In the genomic region with DNA sequence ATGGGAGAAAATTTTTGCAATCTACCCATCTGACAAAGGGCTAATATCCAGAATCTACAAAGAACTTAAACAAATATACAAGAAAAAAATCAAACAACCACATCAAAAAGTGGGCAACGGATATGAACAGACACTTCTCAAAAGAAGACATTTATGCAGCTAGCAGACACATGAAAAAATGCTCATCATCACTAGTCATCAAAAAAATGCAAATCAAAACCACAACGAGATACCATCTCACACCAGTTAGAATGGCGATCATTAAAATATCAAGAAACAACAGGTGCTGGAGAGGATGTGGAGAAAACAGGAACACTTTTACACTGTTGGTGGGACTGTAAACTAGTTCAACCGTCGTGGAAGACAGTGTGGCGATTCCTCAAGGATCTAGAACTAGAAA, we compare ENCODE assay signal across 7 cellular contexts.
DNase-seq lines count a peak whose midpoint lies in the region; ATAC-seq and TF ChIP-seq lines count a peak whose summit lies in the region.
"Not testable (repeated sequence)": the region's sequence is repeated elsewhere in the genome, so short reads cannot be mapped to it uniquely, and the experiment has no call there.

No MANE protein-coding gene starts in this region.

- not testable (repeated sequence) for TF ChIP-seq CTCF in natural killer cell (IDR thresholded peaks at IDR 0.05)

- H3K27ac Mint-ChIP-seq in activated CD4-positive, alpha-beta T cell treated with anti-CD3 and anti-CD28 coated beads for 36 hours, result peak overlapping the region; percentile 75
- H3K27ac Mint-ChIP-seq in activated T-cell treated with anti-CD3 and anti-CD28 coated beads, Interleukin-2, amount 50 U/mL, for 24 hours, result peak overlapping the region; percentile 85
- H3K27ac Mint-ChIP-seq in activated naive CD4-positive, alpha-beta T cell treated with anti-CD3 and anti-CD28 coated beads, Interleukin-2, amount 50 U/mL, for 24 hours, result peak overlapping the region; percentile 74
- peak overlapping the region; percentile 68 for H3K27ac Mint-ChIP-seq in central memory CD8-positive, alpha-beta T cell (ENCODE audit: low read depth)
- H3K27ac Mint-ChIP-seq in natural killer cell, result peak overlapping the region; percentile 58 to 72

- H3K4me3 Mint-ChIP-seq in activated CD4-positive, alpha-beta T cell treated with anti-CD3 and anti-CD28 coated beads for 36 hours, result peak overlapping the region; percentile 11
- peak overlapping the region; percentile 48 for H3K4me3 Mint-ChIP-seq in activated T-cell treated with anti-CD3 and anti-CD28 coated beads, Interleukin-2, amount 50 U/mL, for 24 hours
- peak overlapping the region; percentile 69 for H3K4me3 Mint-ChIP-seq in activated naive CD4-positive, alpha-beta T cell treated with anti-CD3 and anti-CD28 coated beads, Interleukin-2, amount 50 U/mL, for 24 hours
- peak overlapping the region; percentile 45 for H3K4me3 Mint-ChIP-seq in central memory CD8-positive, alpha-beta T cell
- peak overlapping the region; percentile 62 for H3K4me3 Mint-ChIP-seq in natural killer cell

- CTCF ChIA-PET in activated CD4-positive, alpha-beta T cell treated with anti-CD3 and anti-CD28 coated beads for 36 hours (lab: Charles Lee), result not testable (repeated sequence)

- intact Hi-C loops in activated CD4-positive, alpha-beta T cell treated with anti-CD3 and anti-CD28 coated beads for 36 hours (cut with DNase I, micrococcal nuclease), result loop anchor here in 1 of 2 experiments (10.0 kb wide), 1 partner anchor 286 kb away; the partner anchor contains the start of gene KMT2E
- intact Hi-C loops in natural killer cell (cut with micrococcal nuclease), result not testable (repeated sequence)

- H3K36me3 Mint-ChIP-seq in activated CD4-positive, alpha-beta T cell treated with anti-CD3 and anti-CD28 coated beads for 36 hours (ENCODE audit: low read depth), result peaks cover 20% of the 10 kb centered on the region
- H3K36me3 Mint-ChIP-seq in activated T-cell treated with anti-CD3 and anti-CD28 coated beads, Interleukin-2, amount 50 U/mL, for 24 hours (ENCODE audit: low read depth), result peaks cover 12% of the 10 kb centered on the region
- not testable (repeated sequence) for H3K36me3 Mint-ChIP-seq in activated naive CD4-positive, alpha-beta T cell treated with anti-CD3 and anti-CD28 coated beads, Interleukin-2, amount 50 U/mL, for 24 hours; central memory CD8-positive, alpha-beta T cell (ENCODE audit: insufficient read depth); natural killer cell

- H3K4me3 ChIP-seq in Jurkat, Clone E6-1 (ENCODE audit: low read length), result peak overlapping the region; percentile 31; the same call in 1 of the 2 replicates

- H3K27me3 Mint-ChIP-seq in activated CD4-positive, alpha-beta T cell treated with anti-CD3 and anti-CD28 coated beads for 36 hours; activated T-cell treated with anti-CD3 and anti-CD28 coated beads, Interleukin-2, amount 50 U/mL, for 24 hours; activated naive CD4-positive, alpha-beta T cell treated with anti-CD3 and anti-CD28 coated beads, Interleukin-2, amount 50 U/mL, for 24 hours; central memory CD8-positive, alpha-beta T cell; natural killer cell (ENCODE audit: low read depth in 2 of 2): not testable (repeated sequence)

- peaks cover 71% of the 10 kb centered on the region for H3K4me1 Mint-ChIP-seq in activated CD4-positive, alpha-beta T cell treated with anti-CD3 and anti-CD28 coated beads for 36 hours
- H3K4me1 Mint-ChIP-seq in activated T-cell treated with anti-CD3 and anti-CD28 coated beads, Interleukin-2, amount 50 U/mL, for 24 hours (ENCODE audit: low read depth), result peaks cover 81% of the 10 kb centered on the region
- H3K4me1 Mint-ChIP-seq in activated naive CD4-positive, alpha-beta T cell treated with anti-CD3 and anti-CD28 coated beads, Interleukin-2, amount 50 U/mL, for 24 hours, result peaks cover 75% of the 10 kb centered on the region
- peaks cover 62% of the 10 kb centered on the region for H3K4me1 Mint-ChIP-seq in central memory CD8-positive, alpha-beta T cell
- peaks cover 68 to 71% of the 10 kb centered on the region in 2 donors for H3K4me1 Mint-ChIP-seq in natural killer cell

- POLR2A ChIA-PET in activated CD4-positive, alpha-beta T cell treated with anti-CD3 and anti-CD28 coated beads for 36 hours (lab: Charles Lee), result interaction anchor here (0.6 kb wide), 1 partner anchor 19 kb away, joined by 3 read pairs; no protein-coding TSS in a partner anchor

- peak; percentile 93 for DNase-seq in Jurkat, Clone E6-1 (ENCODE audit: low read depth, low spot score)
- DNase-seq in NCI-H526 treated with DMSO at 0.1 percent for 48 hours (lab: John Stamatoyannopoulos, UW), result peak; percentile 50
- DNase-seq in activated CD4-positive, alpha-beta T cell treated with anti-CD3 and anti-CD28 coated beads for 36 hours; activated T-cell treated with anti-CD3 and anti-CD28 coated beads, Interleukin-2, amount 50 U/mL, for 24 hours; central memory CD8-positive, alpha-beta T cell (ENCODE audit: low spot score in 2 of 2); natural killer cell: not testable (repeated sequence)

- ATAC-seq in activated CD4-positive, alpha-beta T cell treated with anti-CD3 and anti-CD28 coated beads for 36 hours; central memory CD8-positive, alpha-beta T cell (replicated peaks; ENCODE audit: extremely low read depth, poor library complexity, severe bottlenecking); natural killer cell: not testable (repeated sequence)

- not testable (repeated sequence) for H3K9me3 Mint-ChIP-seq in activated CD4-positive, alpha-beta T cell treated with anti-CD3 and anti-CD28 coated beads for 36 hours (ENCODE audit: low read depth); activated T-cell treated with anti-CD3 and anti-CD28 coated beads, Interleukin-2, amount 50 U/mL, for 24 hours; activated naive CD4-positive, alpha-beta T cell treated with anti-CD3 and anti-CD28 coated beads, Interleukin-2, amount 50 U/mL, for 24 hours; central memory CD8-positive, alpha-beta T cell; natural killer cell

Comparison
In these comparisons a context has a peak if more than half of its experiments do, and no peak if none do; other contexts are left out.
1. H3K4me3 Mint-ChIP-seq: peak in every context shown above with its lines; median percentile 69 in activated naive CD4-positive, alpha-beta T cell treated with anti-CD3 and anti-CD28 coated beads, Interleukin-2, amount 50 U/mL, for 24 hours; 62 in natural killer cell; 48 in activated T-cell treated with anti-CD3 and anti-CD28 coated beads, Interleukin-2, amount 50 U/mL, for 24 hours; 45 in central memory CD8-positive, alpha-beta T cell; 11 in activated CD4-positive, alpha-beta T cell treated with anti-CD3 and anti-CD28 coated beads for 36 hours.